Comparison of ENCODE assay signal across 8 cellular contexts in the genomic region with DNA sequence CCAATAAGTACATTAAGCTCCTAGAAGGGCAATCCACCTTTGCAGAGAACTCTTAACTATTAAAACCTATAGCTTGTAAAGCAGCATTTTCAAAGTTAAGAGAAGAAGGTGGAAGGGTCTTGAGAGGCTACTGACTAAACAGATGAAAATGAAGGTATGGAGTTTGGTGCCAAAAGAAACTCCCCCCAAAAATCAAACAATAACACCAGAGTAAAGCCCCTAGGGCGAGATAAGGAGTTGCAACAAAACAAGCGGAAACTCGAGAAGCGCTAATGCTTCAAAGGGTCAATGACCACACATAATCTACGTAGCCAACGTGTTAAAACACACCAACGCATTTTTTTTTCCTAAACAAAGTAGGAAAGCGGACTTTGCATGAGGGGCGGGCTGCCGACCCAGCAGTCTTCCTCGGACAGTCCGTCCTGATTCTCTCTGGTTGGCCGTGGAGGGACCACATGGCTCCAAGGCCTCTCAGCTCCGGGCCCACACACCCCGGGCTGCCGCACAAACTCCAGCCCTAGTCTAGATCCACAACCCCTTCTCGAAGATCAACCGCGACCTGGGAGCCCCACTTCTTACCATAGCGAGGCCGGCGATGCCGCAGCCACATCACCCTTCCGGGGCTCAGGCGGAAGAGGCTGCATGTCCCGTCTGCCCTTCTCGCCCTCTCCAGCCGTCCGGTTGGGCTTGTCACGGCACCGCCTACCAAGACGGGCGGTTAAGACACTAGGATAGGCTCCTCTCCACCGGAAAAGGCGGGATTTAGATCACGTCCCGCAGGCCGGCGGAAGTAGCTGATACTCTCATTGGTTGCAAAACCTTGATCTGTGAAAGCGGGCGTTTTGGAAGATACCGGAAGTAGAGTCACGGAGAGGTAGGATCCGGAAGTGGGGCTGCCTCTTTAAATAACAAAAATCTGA.
DNase-seq lines count a peak whose midpoint lies in the region; ATAC-seq lines count a peak whose summit lies in the region.

A gene with protein sequence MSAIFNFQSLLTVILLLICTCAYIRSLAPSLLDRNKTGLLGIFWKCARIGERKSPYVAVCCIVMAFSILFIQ (minus strand): TSS at position 653 of the 920 bp plus-strand sequence. CDS start 71 bp downstream, at position 582.
A gene (plus strand): TSS at position 806 of the 920 bp plus-strand sequence. CDS start 27,373 bp downstream, outside the sequence.

- H3K4me3 ChIP-seq in BLaER1 treated with 17β-estradiol and CSF1 and Interleukin-3, amounts not matched to agents 10 nM and 100 nM, result peak within 1 kb of the TSS; percentile 74 to 94 (median 86)

- H3K4me1 ChIP-seq in BLaER1 treated with 17β-estradiol and CSF1 and Interleukin-3, amounts not matched to agents 10 nM and 100 nM, result peaks cover 7 to 77% (median 21%) of the 10 kb centered on the region in 10 experiments; a peak in 19 of 20 replicates

- ATAC-seq in GM19351 (IDR thresholded peaks at IDR 0.05; ENCODE audit: unreplicated experiment), result peak; percentile 95
- ATAC-seq in HG03521 (IDR thresholded peaks at IDR 0.05; ENCODE audit: unreplicated experiment), result peak; percentile 97

- peak within 1 kb of the TSS; percentile 86 to 96 (median 92) for H3K9ac ChIP-seq in BLaER1 treated with 17β-estradiol and CSF1 and Interleukin-3, amounts not matched to agents 10 nM and 100 nM

- peaks cover 5 to 41% (median 33%) of the 10 kb centered on the region in 11 experiments; a peak in 21 of 22 replicates for H3K36me3 ChIP-seq in BLaER1 treated with 17β-estradiol and CSF1 and Interleukin-3, amounts not matched to agents 10 nM and 100 nM

- DNase-seq in NCI-H748 (lab: John Stamatoyannopoulos, UW; ENCODE audit: unreplicated experiment) (peak; percentile 99), cortex of kidney (lab: John Stamatoyannopoulos, UW) (peak; percentile 11), left kidney (ENCODE audit: low read depth, low spot score) (peak; percentile 100)
- peak; percentile 87 for DNase-seq in activated CD4-positive, alpha-beta T cell treated with anti-CD3 and anti-CD28 coated beads, Interleukin-2, amount 50 U/mL, for 1 hour
- peak; percentile 88 to 94 for DNase-seq in stimulated activated CD4-positive, alpha-beta T cell treated with anti-CD3 and anti-CD28 coated beads, Interleukin-2, amount 100 ng/mL, for 24 hours

- peaks cover 0 to 7% (median 0%) of the 10 kb centered on the region in 11 experiments; a peak in 2 of 22 replicates for H3K9me3 ChIP-seq in BLaER1 treated with 17β-estradiol and CSF1 and Interleukin-3, amounts not matched to agents 10 nM and 100 nM (replicated peaks in 1 of 11)

- H4K20me1 ChIP-seq in BLaER1 treated with 17β-estradiol and CSF1 and Interleukin-3, amounts not matched to agents 10 nM and 100 nM, result peaks cover 7 to 30% (median 24%) of the 10 kb centered on the region in 11 experiments; a peak in 18 of 22 replicates

- peak within 1 kb of the TSS; percentile 87 to 97 (median 93) for H3K27ac ChIP-seq in BLaER1 treated with 17β-estradiol and CSF1 and Interleukin-3, amounts not matched to agents 10 nM and 100 nM

- H3K4me2 ChIP-seq in BLaER1 treated with 17β-estradiol and CSF1 and Interleukin-3, amounts not matched to agents 10 nM and 100 nM, result peak within 1 kb of the TSS; percentile 79 to 97 (median 92)

- H3K27me3 ChIP-seq in BLaER1 treated with 17β-estradiol and CSF1 and Interleukin-3, amounts not matched to agents 10 nM and 100 nM, result no peaks in the 10 kb centered on the region

Comparison
In these comparisons a context has a peak if more than half of its experiments do, and no peak if none do; other contexts are left out.
1. Peak in every context shown above with its lines: DNase-seq, ATAC-seq, H3K4me3 ChIP-seq and H3K27ac ChIP-seq.
2. DNase-seq: peak in every context shown above with its lines; median percentile 100 in left kidney; 99 in NCI-H748; 91 in stimulated activated CD4-positive, alpha-beta T cell treated with anti-CD3 and anti-CD28 coated beads, Interleukin-2, amount 100 ng/mL, for 24 hours; 87 in activated CD4-positive, alpha-beta T cell treated with anti-CD3 and anti-CD28 coated beads, Interleukin-2, amount 50 U/mL, for 1 hour; 11 in cortex of kidney.